ENCODE assay signal across 23 cellular contexts in genomic region chr21:16568661-16569060, GRCh38.
DNase-seq lines count a peak whose midpoint lies in the region; ATAC-seq and TF ChIP-seq lines count a peak whose summit lies in the region.
"Had no signal": no experiment of that assay in that cellular context is flagged by ENCODE, and none has a peak within 500 bp of the region (broad histone marks: within the 10 kb centered on the region; RNA-seq: fewer than 3 reads in every experiment).

No MANE protein-coding gene starts in this region.

- CTCF ChIA-PET in PC-9 (lab: Charles Lee): interaction anchor here (0.6 kb wide), 2 partner anchors 21 to 692 kb away, joined by 3 to 7 read pairs; no protein-coding TSS in a partner anchor

- H3K9me3 ChIP-seq in PC-9 (ENCODE audit: insufficient read depth, low read depth): no peaks in the 10 kb centered on the region
- H3K9me3 ChIP-seq: BLaER1 treated with 17β-estradiol and CSF1 and Interleukin-3, amounts not matched to agents 10 nM and 100 nM; MG63; SK-N-SH had no signal

- no peak for TF ChIP-seq CTCF in PC-9 (conservative IDR thresholded peaks at IDR 0.05)

- POLR2A ChIA-PET in PC-9 (lab: Charles Lee; ENCODE audit: unreplicated experiment): no interaction called here

- H3K4me3 ChIP-seq in PC-9: no peak overlapping the region
- H3K4me3 ChIP-seq: BLaER1 treated with 17β-estradiol and CSF1 and Interleukin-3, amounts not matched to agents 10 nM and 100 nM; GM12878; MG63 had no signal

- H3K4me2 ChIP-seq in PC-9: peak overlapping the region; percentile 46
- H3K4me2 ChIP-seq: BLaER1 treated with 17β-estradiol and CSF1 and Interleukin-3, amounts not matched to agents 10 nM and 100 nM; SK-N-SH had no signal

- no peaks in the 10 kb centered on the region for H3K79me2 ChIP-seq in PC-9 (ENCODE audit: low read depth)

- H3K27me3 ChIP-seq in PC-9 (ENCODE audit: insufficient read depth, low read depth): no peaks in the 10 kb centered on the region
- H3K27me3 ChIP-seq: BLaER1 treated with 17β-estradiol and CSF1 and Interleukin-3, amounts not matched to agents 10 nM and 100 nM; MG63 had no signal

- H4K20me1 ChIP-seq in PC-9 (ENCODE audit: insufficient read depth): no peaks in the 10 kb centered on the region
- H4K20me1 ChIP-seq: BLaER1 treated with 17β-estradiol and CSF1 and Interleukin-3, amounts not matched to agents 10 nM and 100 nM had no signal

- H3K4me1 ChIP-seq in PC-9 (replicated peaks; ENCODE audit: insufficient read depth): peaks cover 20% of the 10 kb centered on the region
- H3K4me1 ChIP-seq: BLaER1 treated with 17β-estradiol and CSF1 and Interleukin-3, amounts not matched to agents 10 nM and 100 nM had no signal

- intact Hi-C loops in PC-9 (cut with micrococcal nuclease; ENCODE audit: unreplicated experiment) (loop anchor here (10.0 kb wide), 1 partner anchor 216 kb away; no protein-coding TSS in a partner anchor), posterior cingulate gyrus (cut with DNase I) (no loop called here)

- BruUV-seq in PC-9 (replicated peaks; lab: Mats Ljungman, UMichigan): no TSS peak

- peaks cover 4% of the 10 kb centered on the region; the same call in 1 of the 2 replicates for H3F3A ChIP-seq in PC-9 (ENCODE audit: insufficient read depth, low read depth)

- ATAC-seq in left lobe of liver (peak; percentile 50), HG03159 (IDR thresholded peaks at IDR 0.05; ENCODE audit: unreplicated experiment) (no peak)
- ATAC-seq: GM12878, HCT116 had no signal

- DNase-seq in DMS53 treated with DMSO at 0.1 percent for 48 hours (lab: John Stamatoyannopoulos, UW; ENCODE audit: unreplicated experiment): peak; percentile 47
- peak in 1 of 2 experiments; percentile 38 for DNase-seq in PC-9
- no peak for DNase-seq in left lobe of liver (ENCODE audit: low spot score)
- no peak for DNase-seq in NCI-H774 (lab: John Stamatoyannopoulos, UW)
- DNase-seq in HUDEP-2 (lab: John Stamatoyannopoulos, UW; ENCODE audit: unreplicated experiment in 76 of 76): no peak
- DNase-seq in posterior cingulate gyrus: no peak
- DNase-seq: AML-193; CD4-positive, alpha-beta T cell; DMS79; EL; GDM1; GOT3; KG1; MG63; NCI-H2081; NCI-H2227 treated with DMSO at 0.1 percent for 48 hours; NCI-H510A treated with DMSO at 0.1 percent for 48 hours; SK-N-SH; SW 1271 had no signal

- H2AFZ ChIP-seq in PC-9: no peak overlapping the region

- H3K9me2 ChIP-seq in PC-9 (ENCODE audit: insufficient read depth): no peaks in the 10 kb centered on the region
- H3K9me2 ChIP-seq: SK-N-SH had no signal

- H3K27ac ChIP-seq in PC-9: 0 out of 2 replicates have a peak overlapping the region, but pooled peaks have one; percentile 16
- H3K27ac ChIP-seq: BLaER1 treated with 17β-estradiol and CSF1 and Interleukin-3, amounts not matched to agents 10 nM and 100 nM had no signal

- no peaks in the 10 kb centered on the region for H3K36me3 ChIP-seq in PC-9 (ENCODE audit: low read depth)
- H3K36me3 ChIP-seq: BLaER1 treated with 17β-estradiol and CSF1 and Interleukin-3, amounts not matched to agents 10 nM and 100 nM had no signal
